ENCODE assay signal across 1 cellular context in the genomic region with DNA sequence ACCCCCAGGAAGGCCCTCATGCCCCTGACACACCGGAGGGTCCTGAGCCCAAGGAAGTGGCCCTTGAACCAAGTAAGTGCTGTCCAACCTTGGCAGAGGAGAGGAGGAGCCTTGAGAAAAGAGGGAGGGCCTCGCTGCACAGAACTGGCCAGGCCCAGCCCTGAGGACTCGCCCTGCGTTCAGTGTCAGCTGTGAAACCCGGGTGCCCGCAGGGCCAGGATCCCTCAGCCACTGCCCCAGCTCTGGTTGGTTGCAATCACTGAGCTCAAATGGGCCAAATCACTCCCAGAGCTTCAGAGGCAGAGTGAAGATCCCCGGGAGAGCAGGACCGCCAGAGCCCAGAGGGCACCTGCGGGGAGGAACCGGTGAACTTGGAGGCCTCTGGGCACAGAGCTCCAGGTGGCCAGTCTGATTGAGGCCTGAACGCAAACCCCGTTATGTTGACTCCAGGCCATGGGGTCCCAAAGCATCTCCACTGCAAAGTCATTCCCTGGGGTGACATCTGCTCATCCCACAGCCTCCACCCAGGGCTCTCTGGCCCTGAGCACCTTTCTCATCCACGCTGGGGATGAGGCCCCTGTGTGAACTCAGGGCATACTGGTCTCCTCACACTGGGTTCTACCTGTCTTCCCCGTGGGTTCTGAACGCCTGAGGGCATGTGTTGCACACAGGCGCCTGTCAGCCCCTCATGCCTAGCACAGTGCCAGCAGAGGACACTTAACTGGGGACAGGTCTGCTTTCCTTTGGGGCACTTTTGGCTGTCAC.
TF ChIP-seq lines count a peak whose summit lies in the region.

No MANE protein-coding gene starts in this region.

TF ChIP-seq in H1, 55 proteins besides CTCF, POLR2A, EP300 and RAD21:
- no peak for TF ChIP-seq CREB1 (IDR thresholded peaks at IDR 0.05)
- TF ChIP-seq KDM4A (IDR thresholded peaks at IDR 0.05; ENCODE audit: low read depth, low read length, severe bottlenecking), result no peak
- TF ChIP-seq MAFK (IDR thresholded peaks at IDR 0.05; ENCODE audit: low read depth, low read length), result no peak
- no peak for TF ChIP-seq BRCA1 (IDR thresholded peaks at IDR 0.05; ENCODE audit: low read depth, low read length)
- TF ChIP-seq JUND (IDR thresholded peaks at IDR 0.05; ENCODE audit: low read length), result no peak
- TF ChIP-seq, protein P1, sequence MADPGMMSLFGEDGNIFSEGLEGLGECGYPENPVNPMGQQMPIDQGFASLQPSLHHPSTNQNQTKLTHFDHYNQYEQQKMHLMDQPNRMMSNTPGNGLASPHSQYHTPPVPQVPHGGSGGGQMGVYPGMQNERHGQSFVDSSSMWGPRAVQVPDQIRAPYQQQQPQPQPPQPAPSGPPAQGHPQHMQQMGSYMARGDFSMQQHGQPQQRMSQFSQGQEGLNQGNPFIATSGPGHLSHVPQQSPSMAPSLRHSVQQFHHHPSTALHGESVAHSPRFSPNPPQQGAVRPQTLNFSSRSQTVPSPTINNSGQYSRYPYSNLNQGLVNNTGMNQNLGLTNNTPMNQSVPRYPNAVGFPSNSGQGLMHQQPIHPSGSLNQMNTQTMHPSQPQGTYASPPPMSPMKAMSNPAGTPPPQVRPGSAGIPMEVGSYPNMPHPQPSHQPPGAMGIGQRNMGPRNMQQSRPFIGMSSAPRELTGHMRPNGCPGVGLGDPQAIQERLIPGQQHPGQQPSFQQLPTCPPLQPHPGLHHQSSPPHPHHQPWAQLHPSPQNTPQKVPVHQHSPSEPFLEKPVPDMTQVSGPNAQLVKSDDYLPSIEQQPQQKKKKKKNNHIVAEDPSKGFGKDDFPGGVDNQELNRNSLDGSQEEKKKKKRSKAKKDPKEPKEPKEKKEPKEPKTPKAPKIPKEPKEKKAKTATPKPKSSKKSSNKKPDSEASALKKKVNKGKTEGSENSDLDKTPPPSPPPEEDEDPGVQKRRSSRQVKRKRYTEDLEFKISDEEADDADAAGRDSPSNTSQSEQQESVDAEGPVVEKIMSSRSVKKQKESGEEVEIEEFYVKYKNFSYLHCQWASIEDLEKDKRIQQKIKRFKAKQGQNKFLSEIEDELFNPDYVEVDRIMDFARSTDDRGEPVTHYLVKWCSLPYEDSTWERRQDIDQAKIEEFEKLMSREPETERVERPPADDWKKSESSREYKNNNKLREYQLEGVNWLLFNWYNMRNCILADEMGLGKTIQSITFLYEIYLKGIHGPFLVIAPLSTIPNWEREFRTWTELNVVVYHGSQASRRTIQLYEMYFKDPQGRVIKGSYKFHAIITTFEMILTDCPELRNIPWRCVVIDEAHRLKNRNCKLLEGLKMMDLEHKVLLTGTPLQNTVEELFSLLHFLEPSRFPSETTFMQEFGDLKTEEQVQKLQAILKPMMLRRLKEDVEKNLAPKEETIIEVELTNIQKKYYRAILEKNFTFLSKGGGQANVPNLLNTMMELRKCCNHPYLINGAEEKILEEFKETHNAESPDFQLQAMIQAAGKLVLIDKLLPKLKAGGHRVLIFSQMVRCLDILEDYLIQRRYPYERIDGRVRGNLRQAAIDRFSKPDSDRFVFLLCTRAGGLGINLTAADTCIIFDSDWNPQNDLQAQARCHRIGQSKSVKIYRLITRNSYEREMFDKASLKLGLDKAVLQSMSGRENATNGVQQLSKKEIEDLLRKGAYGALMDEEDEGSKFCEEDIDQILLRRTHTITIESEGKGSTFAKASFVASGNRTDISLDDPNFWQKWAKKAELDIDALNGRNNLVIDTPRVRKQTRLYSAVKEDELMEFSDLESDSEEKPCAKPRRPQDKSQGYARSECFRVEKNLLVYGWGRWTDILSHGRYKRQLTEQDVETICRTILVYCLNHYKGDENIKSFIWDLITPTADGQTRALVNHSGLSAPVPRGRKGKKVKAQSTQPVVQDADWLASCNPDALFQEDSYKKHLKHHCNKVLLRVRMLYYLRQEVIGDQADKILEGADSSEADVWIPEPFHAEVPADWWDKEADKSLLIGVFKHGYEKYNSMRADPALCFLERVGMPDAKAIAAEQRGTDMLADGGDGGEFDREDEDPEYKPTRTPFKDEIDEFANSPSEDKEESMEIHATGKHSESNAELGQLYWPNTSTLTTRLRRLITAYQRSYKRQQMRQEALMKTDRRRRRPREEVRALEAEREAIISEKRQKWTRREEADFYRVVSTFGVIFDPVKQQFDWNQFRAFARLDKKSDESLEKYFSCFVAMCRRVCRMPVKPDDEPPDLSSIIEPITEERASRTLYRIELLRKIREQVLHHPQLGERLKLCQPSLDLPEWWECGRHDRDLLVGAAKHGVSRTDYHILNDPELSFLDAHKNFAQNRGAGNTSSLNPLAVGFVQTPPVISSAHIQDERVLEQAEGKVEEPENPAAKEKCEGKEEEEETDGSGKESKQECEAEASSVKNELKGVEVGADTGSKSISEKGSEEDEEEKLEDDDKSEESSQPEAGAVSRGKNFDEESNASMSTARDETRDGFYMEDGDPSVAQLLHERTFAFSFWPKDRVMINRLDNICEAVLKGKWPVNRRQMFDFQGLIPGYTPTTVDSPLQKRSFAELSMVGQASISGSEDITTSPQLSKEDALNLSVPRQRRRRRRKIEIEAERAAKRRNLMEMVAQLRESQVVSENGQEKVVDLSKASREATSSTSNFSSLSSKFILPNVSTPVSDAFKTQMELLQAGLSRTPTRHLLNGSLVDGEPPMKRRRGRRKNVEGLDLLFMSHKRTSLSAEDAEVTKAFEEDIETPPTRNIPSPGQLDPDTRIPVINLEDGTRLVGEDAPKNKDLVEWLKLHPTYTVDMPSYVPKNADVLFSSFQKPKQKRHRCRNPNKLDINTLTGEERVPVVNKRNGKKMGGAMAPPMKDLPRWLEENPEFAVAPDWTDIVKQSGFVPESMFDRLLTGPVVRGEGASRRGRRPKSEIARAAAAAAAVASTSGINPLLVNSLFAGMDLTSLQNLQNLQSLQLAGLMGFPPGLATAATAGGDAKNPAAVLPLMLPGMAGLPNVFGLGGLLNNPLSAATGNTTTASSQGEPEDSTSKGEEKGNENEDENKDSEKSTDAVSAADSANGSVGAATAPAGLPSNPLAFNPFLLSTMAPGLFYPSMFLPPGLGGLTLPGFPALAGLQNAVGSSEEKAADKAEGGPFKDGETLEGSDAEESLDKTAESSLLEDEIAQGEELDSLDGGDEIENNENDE (IDR thresholded peaks at IDR 0.05; ENCODE audit: insufficient replicate concordance, low read length), result no peak
- TF ChIP-seq ASH2L (IDR thresholded peaks at IDR 0.05; ENCODE audit: low read length), result no peak
- no peak for TF ChIP-seq GABPA (IDR thresholded peaks at IDR 0.05; ENCODE audit: borderline replicate concordance, insufficient read depth, low read length)
- TF ChIP-seq SP2 (IDR thresholded peaks at IDR 0.05; ENCODE audit: low read length), result no peak
- no peak for TF ChIP-seq EGR1 (IDR thresholded peaks at IDR 0.05; ENCODE audit: borderline replicate concordance, low read depth, low read length)
- TF ChIP-seq CHD2 (IDR thresholded peaks at IDR 0.05; ENCODE audit: low read length), result no peak
- TF ChIP-seq JUN (IDR thresholded peaks at IDR 0.05; ENCODE audit: low read depth, low read length), result no peak
- TF ChIP-seq, protein P2, sequence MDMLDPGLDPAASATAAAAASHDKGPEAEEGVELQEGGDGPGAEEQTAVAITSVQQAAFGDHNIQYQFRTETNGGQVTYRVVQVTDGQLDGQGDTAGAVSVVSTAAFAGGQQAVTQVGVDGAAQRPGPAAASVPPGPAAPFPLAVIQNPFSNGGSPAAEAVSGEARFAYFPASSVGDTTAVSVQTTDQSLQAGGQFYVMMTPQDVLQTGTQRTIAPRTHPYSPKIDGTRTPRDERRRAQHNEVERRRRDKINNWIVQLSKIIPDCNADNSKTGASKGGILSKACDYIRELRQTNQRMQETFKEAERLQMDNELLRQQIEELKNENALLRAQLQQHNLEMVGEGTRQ (IDR thresholded peaks at IDR 0.05; ENCODE audit: low read length), result no peak
